In the genomic region with DNA sequence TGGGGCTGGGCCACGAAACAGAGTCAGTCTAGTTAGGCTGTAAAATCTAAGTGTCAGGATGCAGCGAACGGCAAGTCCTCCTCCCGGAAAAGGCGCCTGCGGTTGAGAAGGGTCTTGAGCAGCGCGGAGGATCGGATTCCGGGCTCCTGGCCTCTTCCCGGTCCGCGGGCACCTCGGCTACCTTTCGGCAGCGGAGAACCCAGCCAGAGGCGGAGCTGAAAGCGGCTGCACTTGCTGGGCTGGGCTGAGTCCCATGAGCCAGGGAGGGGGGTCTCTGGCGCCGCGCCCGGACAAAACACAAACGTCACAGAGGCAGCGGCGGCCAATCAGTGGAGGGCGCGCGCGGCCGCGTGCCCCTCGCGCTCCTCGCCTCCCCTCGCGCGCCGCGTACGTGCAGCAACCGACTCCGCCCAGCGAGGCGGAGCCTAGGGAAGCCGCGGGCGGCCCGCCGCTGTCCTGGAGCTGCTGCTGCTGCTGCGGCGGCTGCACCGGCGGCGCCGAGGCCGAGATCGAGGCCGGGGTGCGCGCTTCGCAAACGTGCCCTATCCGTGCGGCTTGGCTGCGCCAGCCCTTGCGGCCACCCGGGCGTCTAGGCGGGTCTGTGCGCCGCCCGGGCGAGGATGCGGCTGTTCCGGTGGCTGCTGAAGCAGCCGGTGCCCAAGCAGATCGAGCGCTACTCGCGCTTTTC, we compare ENCODE assay signal across 1 cellular context.
TF ChIP-seq lines count a peak whose summit lies in the region.

A gene (plus strand): TSS at position 451 of the 688 bp plus-strand sequence. CDS start 170 bp downstream, at position 621.

TF ChIP-seq in H1, 55 proteins besides CTCF, POLR2A, EP300 and RAD21 (continued from another document):
- TF ChIP-seq TAF7 (optimal IDR thresholded peaks at IDR 0.05; ENCODE audit: borderline replicate concordance, low read depth, low read length) (no peak), RNF2 (IDR thresholded peaks at IDR 0.05; ENCODE audit: borderline replicate concordance, low read depth, low read length, missing control alignments, poor library complexity, severe bottlenecking) (no peak), POU5F1 (IDR thresholded peaks at IDR 0.05; ENCODE audit: low read depth, low read length) (no peak), PHF8 (conservative IDR thresholded peaks at IDR 0.05; ENCODE audit: low read depth, low read length) (peak; percentile 65; the same call in 1 of the 2 replicates), SAP30 (IDR thresholded peaks at IDR 0.05; ENCODE audit: insufficient read depth, insufficient replicate concordance, low read length) (no peak), NANOG (IDR thresholded peaks at IDR 0.05; ENCODE audit: insufficient read depth, low read depth, low read length, poor library complexity, severe bottlenecking) (no peak), FOSL1 (IDR thresholded peaks at IDR 0.05; ENCODE audit: insufficient read depth, low read depth, low read length) (no peak), GTF2F1 (IDR thresholded peaks at IDR 0.05; ENCODE audit: borderline replicate concordance, low read depth, low read length) (no peak), CTBP2 (IDR thresholded peaks at IDR 0.05; ENCODE audit: borderline replicate concordance, insufficient read depth, insufficient read length, low read length) (no peak), KDM5A (IDR thresholded peaks at IDR 0.05; ENCODE audit: low read length) (no peak), TAF1 (IDR thresholded peaks at IDR 0.05; ENCODE audit: low read depth, low read length) (peak; percentile 70), SIRT6 (IDR thresholded peaks at IDR 0.05; ENCODE audit: low read length) (no peak), SIN3A (conservative IDR thresholded peaks at IDR 0.05 in 1 of 2, IDR thresholded peaks at IDR 0.05 in 1 of 2; ENCODE audit: low read depth in 1 of 2, low read length in 2 of 2) (no peak), MAFK (IDR thresholded peaks at IDR 0.05; ENCODE audit: low read depth, low read length) (no peak), SP1 (IDR thresholded peaks at IDR 0.05; ENCODE audit: low read depth, low read length) (no peak), POLR2AphosphoS5 (IDR thresholded peaks at IDR 0.05; ENCODE audit: low read depth, low read length) (peak; percentile 38; the same call in 1 of the 2 replicates), KDM4A (IDR thresholded peaks at IDR 0.05; ENCODE audit: low read depth, low read length, severe bottlenecking) (peak; percentile 55), EGR1 (IDR thresholded peaks at IDR 0.05; ENCODE audit: borderline replicate concordance, low read depth, low read length) (no peak), BRCA1 (IDR thresholded peaks at IDR 0.05; ENCODE audit: low read depth, low read length) (no peak), JUND (IDR thresholded peaks at IDR 0.05; ENCODE audit: low read length) (no peak), SIX5 (IDR thresholded peaks at IDR 0.05; ENCODE audit: low read depth, low read length) (no peak), HDAC2 (IDR thresholded peaks at IDR 0.05; ENCODE audit: borderline replicate concordance in 1 of 2, low read depth in 2 of 2, low read length in 2 of 2) (no peak), TCF12 (IDR thresholded peaks at IDR 0.05; ENCODE audit: low read depth, low read length) (no peak), SP4 (IDR thresholded peaks at IDR 0.05; ENCODE audit: low read length) (no peak), EZH2 (IDR thresholded peaks at IDR 0.05; ENCODE audit: low read depth, low read length, severe bottlenecking) (no peak), RFX5 (IDR thresholded peaks at IDR 0.05; ENCODE audit: borderline replicate concordance, low read depth, low read length) (no peak), TEAD4 (IDR thresholded peaks at IDR 0.05; ENCODE audit: low read depth, low read length) (0 out of 2 replicates have a peak, but pooled peaks have one; percentile 12), CBX5 (IDR thresholded peaks at IDR 0.05; ENCODE audit: low read depth, low read length) (no peak), ZNF274 (IDR thresholded peaks at IDR 0.05; ENCODE audit: borderline replicate concordance, extremely low read depth, low read length) (no peak), SUZ12 (IDR thresholded peaks at IDR 0.05; ENCODE audit: low read length) (no peak), GABPA (IDR thresholded peaks at IDR 0.05; ENCODE audit: borderline replicate concordance, insufficient read depth, low read length) (no peak), SRF (IDR thresholded peaks at IDR 0.05; ENCODE audit: low read depth, low read length) (no peak), NRF1 (IDR thresholded peaks at IDR 0.05; ENCODE audit: low read depth, low read length) (no peak), KDM1A (IDR thresholded peaks at IDR 0.05; ENCODE audit: borderline replicate concordance, low read length) (no peak), CHD2 (IDR thresholded peaks at IDR 0.05; ENCODE audit: low read length) (no peak), CBX8 (IDR thresholded peaks at IDR 0.05; ENCODE audit: borderline replicate concordance, low read depth, low read length) (no peak), BACH1 (IDR thresholded peaks at IDR 0.05; ENCODE audit: low read length) (no peak)
- TF ChIP-seq, protein P1, sequence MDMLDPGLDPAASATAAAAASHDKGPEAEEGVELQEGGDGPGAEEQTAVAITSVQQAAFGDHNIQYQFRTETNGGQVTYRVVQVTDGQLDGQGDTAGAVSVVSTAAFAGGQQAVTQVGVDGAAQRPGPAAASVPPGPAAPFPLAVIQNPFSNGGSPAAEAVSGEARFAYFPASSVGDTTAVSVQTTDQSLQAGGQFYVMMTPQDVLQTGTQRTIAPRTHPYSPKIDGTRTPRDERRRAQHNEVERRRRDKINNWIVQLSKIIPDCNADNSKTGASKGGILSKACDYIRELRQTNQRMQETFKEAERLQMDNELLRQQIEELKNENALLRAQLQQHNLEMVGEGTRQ (IDR thresholded peaks at IDR 0.05; ENCODE audit: low read length): no peak
- TF ChIP-seq, protein P2, sequence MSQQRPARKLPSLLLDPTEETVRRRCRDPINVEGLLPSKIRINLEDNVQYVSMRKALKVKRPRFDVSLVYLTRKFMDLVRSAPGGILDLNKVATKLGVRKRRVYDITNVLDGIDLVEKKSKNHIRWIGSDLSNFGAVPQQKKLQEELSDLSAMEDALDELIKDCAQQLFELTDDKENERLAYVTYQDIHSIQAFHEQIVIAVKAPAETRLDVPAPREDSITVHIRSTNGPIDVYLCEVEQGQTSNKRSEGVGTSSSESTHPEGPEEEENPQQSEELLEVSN (IDR thresholded peaks at IDR 0.05): peak; percentile 59; the same call in 1 of the 2 replicates
- TF ChIP-seq, protein P3, sequence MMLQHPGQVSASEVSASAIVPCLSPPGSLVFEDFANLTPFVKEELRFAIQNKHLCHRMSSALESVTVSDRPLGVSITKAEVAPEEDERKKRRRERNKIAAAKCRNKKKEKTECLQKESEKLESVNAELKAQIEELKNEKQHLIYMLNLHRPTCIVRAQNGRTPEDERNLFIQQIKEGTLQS (IDR thresholded peaks at IDR 0.05; ENCODE audit: insufficient read depth, low read depth, low read length): no peak
- TF ChIP-seq, protein P4, sequence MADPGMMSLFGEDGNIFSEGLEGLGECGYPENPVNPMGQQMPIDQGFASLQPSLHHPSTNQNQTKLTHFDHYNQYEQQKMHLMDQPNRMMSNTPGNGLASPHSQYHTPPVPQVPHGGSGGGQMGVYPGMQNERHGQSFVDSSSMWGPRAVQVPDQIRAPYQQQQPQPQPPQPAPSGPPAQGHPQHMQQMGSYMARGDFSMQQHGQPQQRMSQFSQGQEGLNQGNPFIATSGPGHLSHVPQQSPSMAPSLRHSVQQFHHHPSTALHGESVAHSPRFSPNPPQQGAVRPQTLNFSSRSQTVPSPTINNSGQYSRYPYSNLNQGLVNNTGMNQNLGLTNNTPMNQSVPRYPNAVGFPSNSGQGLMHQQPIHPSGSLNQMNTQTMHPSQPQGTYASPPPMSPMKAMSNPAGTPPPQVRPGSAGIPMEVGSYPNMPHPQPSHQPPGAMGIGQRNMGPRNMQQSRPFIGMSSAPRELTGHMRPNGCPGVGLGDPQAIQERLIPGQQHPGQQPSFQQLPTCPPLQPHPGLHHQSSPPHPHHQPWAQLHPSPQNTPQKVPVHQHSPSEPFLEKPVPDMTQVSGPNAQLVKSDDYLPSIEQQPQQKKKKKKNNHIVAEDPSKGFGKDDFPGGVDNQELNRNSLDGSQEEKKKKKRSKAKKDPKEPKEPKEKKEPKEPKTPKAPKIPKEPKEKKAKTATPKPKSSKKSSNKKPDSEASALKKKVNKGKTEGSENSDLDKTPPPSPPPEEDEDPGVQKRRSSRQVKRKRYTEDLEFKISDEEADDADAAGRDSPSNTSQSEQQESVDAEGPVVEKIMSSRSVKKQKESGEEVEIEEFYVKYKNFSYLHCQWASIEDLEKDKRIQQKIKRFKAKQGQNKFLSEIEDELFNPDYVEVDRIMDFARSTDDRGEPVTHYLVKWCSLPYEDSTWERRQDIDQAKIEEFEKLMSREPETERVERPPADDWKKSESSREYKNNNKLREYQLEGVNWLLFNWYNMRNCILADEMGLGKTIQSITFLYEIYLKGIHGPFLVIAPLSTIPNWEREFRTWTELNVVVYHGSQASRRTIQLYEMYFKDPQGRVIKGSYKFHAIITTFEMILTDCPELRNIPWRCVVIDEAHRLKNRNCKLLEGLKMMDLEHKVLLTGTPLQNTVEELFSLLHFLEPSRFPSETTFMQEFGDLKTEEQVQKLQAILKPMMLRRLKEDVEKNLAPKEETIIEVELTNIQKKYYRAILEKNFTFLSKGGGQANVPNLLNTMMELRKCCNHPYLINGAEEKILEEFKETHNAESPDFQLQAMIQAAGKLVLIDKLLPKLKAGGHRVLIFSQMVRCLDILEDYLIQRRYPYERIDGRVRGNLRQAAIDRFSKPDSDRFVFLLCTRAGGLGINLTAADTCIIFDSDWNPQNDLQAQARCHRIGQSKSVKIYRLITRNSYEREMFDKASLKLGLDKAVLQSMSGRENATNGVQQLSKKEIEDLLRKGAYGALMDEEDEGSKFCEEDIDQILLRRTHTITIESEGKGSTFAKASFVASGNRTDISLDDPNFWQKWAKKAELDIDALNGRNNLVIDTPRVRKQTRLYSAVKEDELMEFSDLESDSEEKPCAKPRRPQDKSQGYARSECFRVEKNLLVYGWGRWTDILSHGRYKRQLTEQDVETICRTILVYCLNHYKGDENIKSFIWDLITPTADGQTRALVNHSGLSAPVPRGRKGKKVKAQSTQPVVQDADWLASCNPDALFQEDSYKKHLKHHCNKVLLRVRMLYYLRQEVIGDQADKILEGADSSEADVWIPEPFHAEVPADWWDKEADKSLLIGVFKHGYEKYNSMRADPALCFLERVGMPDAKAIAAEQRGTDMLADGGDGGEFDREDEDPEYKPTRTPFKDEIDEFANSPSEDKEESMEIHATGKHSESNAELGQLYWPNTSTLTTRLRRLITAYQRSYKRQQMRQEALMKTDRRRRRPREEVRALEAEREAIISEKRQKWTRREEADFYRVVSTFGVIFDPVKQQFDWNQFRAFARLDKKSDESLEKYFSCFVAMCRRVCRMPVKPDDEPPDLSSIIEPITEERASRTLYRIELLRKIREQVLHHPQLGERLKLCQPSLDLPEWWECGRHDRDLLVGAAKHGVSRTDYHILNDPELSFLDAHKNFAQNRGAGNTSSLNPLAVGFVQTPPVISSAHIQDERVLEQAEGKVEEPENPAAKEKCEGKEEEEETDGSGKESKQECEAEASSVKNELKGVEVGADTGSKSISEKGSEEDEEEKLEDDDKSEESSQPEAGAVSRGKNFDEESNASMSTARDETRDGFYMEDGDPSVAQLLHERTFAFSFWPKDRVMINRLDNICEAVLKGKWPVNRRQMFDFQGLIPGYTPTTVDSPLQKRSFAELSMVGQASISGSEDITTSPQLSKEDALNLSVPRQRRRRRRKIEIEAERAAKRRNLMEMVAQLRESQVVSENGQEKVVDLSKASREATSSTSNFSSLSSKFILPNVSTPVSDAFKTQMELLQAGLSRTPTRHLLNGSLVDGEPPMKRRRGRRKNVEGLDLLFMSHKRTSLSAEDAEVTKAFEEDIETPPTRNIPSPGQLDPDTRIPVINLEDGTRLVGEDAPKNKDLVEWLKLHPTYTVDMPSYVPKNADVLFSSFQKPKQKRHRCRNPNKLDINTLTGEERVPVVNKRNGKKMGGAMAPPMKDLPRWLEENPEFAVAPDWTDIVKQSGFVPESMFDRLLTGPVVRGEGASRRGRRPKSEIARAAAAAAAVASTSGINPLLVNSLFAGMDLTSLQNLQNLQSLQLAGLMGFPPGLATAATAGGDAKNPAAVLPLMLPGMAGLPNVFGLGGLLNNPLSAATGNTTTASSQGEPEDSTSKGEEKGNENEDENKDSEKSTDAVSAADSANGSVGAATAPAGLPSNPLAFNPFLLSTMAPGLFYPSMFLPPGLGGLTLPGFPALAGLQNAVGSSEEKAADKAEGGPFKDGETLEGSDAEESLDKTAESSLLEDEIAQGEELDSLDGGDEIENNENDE (IDR thresholded peaks at IDR 0.05; ENCODE audit: insufficient replicate concordance, low read length): no peak
- TF ChIP-seq, protein P5, sequence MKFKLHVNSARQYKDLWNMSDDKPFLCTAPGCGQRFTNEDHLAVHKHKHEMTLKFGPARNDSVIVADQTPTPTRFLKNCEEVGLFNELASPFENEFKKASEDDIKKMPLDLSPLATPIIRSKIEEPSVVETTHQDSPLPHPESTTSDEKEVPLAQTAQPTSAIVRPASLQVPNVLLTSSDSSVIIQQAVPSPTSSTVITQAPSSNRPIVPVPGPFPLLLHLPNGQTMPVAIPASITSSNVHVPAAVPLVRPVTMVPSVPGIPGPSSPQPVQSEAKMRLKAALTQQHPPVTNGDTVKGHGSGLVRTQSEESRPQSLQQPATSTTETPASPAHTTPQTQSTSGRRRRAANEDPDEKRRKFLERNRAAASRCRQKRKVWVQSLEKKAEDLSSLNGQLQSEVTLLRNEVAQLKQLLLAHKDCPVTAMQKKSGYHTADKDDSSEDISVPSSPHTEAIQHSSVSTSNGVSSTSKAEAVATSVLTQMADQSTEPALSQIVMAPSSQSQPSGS (IDR thresholded peaks at IDR 0.05; ENCODE audit: low read length): no peak
